Comparison of ENCODE assay signal across 34 cellular contexts in genomic region chr16:67454852-67455251, GRCh38. TPM values are rescaled to one million over a fixed set of nuclear protein-coding genes. Genes with fewer than 3 reads are reported as not detected.
"Had no signal": no experiment of that assay in that cellular context is flagged by ENCODE, and none has a peak within 500 bp of the region (broad histone marks: within the 10 kb centered on the region; RNA-seq: fewer than 3 reads in every experiment).

No MANE protein-coding gene starts in this region.

- H3K36me3 Mint-ChIP-seq: activated naive CD8-positive, alpha-beta T cell; WTC11 had no signal

- H3K27me3 ChIP-seq: gastrocnemius medialis, hepatocyte, right lobe of liver had no signal

- H3K27ac Mint-ChIP-seq: activated naive CD8-positive, alpha-beta T cell; stimulated activated naive CD8-positive, alpha-beta T cell treated with anti-CD3 and anti-CD28 coated beads, Interleukin-15, Interleukin-2, amounts not matched to agents 100 ng/mL and 50 ng/mL, for 24 hours; T-helper 1 cell treated with Interleukin-12 subunit alpha and Interleukin-12 subunit beta and Interleukin-4 antibody, amounts not matched to agents 30 μg/mL and 1 μg/mL, for 36 hours; WTC11 had no signal

- H3K9me3 Mint-ChIP-seq: central memory CD8-positive, alpha-beta T cell; naive thymus-derived CD4-positive, alpha-beta T cell; stimulated activated naive CD8-positive, alpha-beta T cell treated with anti-CD3 and anti-CD28 coated beads, Interleukin-15, Interleukin-2, amounts not matched to agents 100 ng/mL and 50 ng/mL, for 24 hours; T-helper 1 cell treated with Interleukin-12 subunit alpha and Interleukin-12 subunit beta and Interleukin-4 antibody, amounts not matched to agents 30 μg/mL and 1 μg/mL, for 36 hours; WTC11 had no signal

- H3K27me3 Mint-ChIP-seq: activated naive CD8-positive, alpha-beta T cell; central memory CD8-positive, alpha-beta T cell; naive thymus-derived CD4-positive, alpha-beta T cell; stimulated activated naive CD8-positive, alpha-beta T cell treated with anti-CD3 and anti-CD28 coated beads, Interleukin-15, Interleukin-2, amounts not matched to agents 100 ng/mL and 50 ng/mL, for 24 hours had no signal

- H3K36me3 ChIP-seq: gastrocnemius medialis had no signal

- FAIRE-seq: bronchial epithelial cell, colon, urothelium cell line had no signal

- H3K4me2 ChIP-seq: hepatocyte had no signal

- H3K9me3 ChIP-seq: gastrocnemius medialis, mucosa of descending colon, right lobe of liver, thoracic aorta had no signal

- H2AFZ ChIP-seq: hepatocyte had no signal

- H3K27ac ChIP-seq: gastrocnemius medialis, hepatocyte, right lobe of liver, thoracic aorta had no signal

- DNase-seq: activated CD4-positive, alpha-beta T cell treated with anti-CD3 and anti-CD28 coated beads, Interleukin-2, amount 50 U/mL, for 1 hour; activated naive CD4-positive, alpha-beta T cell; activated T-cell treated with anti-CD3 and anti-CD28 coated beads, Interleukin-2, amount 50 U/mL, for 1 hour; anterior cingulate cortex; effector CD8-positive, alpha-beta T cell; erythroblast; gastrocnemius medialis; glutamatergic neuron; islet precursor cell; left ventricle myocardium superior; naive thymus-derived CD4-positive, alpha-beta T cell; right lobe of liver; stimulated activated CD4-positive, alpha-beta T cell treated with anti-CD3 and anti-CD28 coated beads, Interleukin-2, amount 100 ng/mL, for 48 hours; SW 1271; T1000; trophoblast cell had no signal

- ATAC-seq: gastrocnemius medialis; left ventricle myocardium superior; mucosa of descending colon; naive thymus-derived CD4-positive, alpha-beta T cell; right lobe of liver; WTC11 had no signal

- H3K4me3 Mint-ChIP-seq: activated naive CD8-positive, alpha-beta T cell; central memory CD8-positive, alpha-beta T cell; naive thymus-derived CD4-positive, alpha-beta T cell; stimulated activated naive CD8-positive, alpha-beta T cell treated with anti-CD3 and anti-CD28 coated beads, Interleukin-15, Interleukin-2, amounts not matched to agents 100 ng/mL and 50 ng/mL, for 24 hours; T-helper 1 cell treated with Interleukin-12 subunit alpha and Interleukin-12 subunit beta and Interleukin-4 antibody, amounts not matched to agents 30 μg/mL and 1 μg/mL, for 36 hours; WTC11 had no signal

- H3K4me3 ChIP-seq: gastrocnemius medialis, hepatocyte, mucosa of descending colon, right lobe of liver, thoracic aorta had no signal

RNA-seq across cellular contexts. Expression of gene HSD11B2, which starts 23.9 kb away (rescaled TPM):
- total RNA-seq: dermis microvascular lymphatic vessel endothelial cell, lung microvascular endothelial cell, osteoblast, thoracic aorta had no signal
- polyA plus RNA-seq: naive thymus-derived CD4-positive, alpha-beta T cell had no signal

RNA-seq across cellular contexts. Expression of gene AGRP, which starts 28.5 kb away (rescaled TPM):
- total RNA-seq: bronchial epithelial cell; dermis microvascular lymphatic vessel endothelial cell; gastrocnemius medialis; left ventricle myocardium superior; lung microvascular endothelial cell; mesenteric fat pad; mucosa of descending colon; naive thymus-derived CD4-positive, alpha-beta T cell; osteoblast; posterior vena cava; right lobe of liver; skeletal muscle tissue; subcutaneous adipose tissue; thoracic aorta; WTC11 had no signal
- polyA plus RNA-seq: naive thymus-derived CD4-positive, alpha-beta T cell had no signal

RNA-seq across cellular contexts. Expression of gene ZDHHC1, which starts 38.6 kb away (rescaled TPM):
- polyA plus RNA-seq: naive thymus-derived CD4-positive, alpha-beta T cell had no signal
